In genomic region chr2:238602223-238602945, GRCh38 we compare ENCODE assay signal across 22 cellular contexts.
DNase-seq lines count a peak whose midpoint lies in the region; ATAC-seq and TF ChIP-seq lines count a peak whose summit lies in the region.
"Had no signal": no experiment of that assay in that cellular context is flagged by ENCODE, and none has a peak within 500 bp of the region (broad histone marks: within the 10 kb centered on the region; RNA-seq: fewer than 3 reads in every experiment).

No MANE protein-coding gene starts in this region.

- WGBS in esophagus muscularis mucosa = 29% methylated on average over 6 of the region's 6 CpGs
- WGBS in H9 (ENCODE audit: extremely low coverage, insufficient read length, low lambda C conversion rate) = no CpG with 5 or more reads among the region's 6 CpGs

- no peaks in the 10 kb centered on the region for H3K4me1 Mint-ChIP-seq in H9
- H3K4me1 Mint-ChIP-seq: activated naive CD8-positive, alpha-beta T cell treated with anti-CD3 and anti-CD28 coated beads, Interleukin-2, amount 50 U/mL, for 24 hours; CD4-positive, alpha-beta memory T cell had no signal

- BruUV-seq in A673 (replicated peaks; lab: Mats Ljungman, UMichigan) = no TSS peak

- no peak overlapping the region for H2BK12ac ChIP-seq in H9 (ENCODE audit: insufficient read length, low read depth, low read length)

- H2BK20ac ChIP-seq in H9 (ENCODE audit: low read depth, low read length, poor library complexity, severe bottlenecking) = no peak overlapping the region

- DNase-seq in LNCaP clone FGC (ENCODE audit: low read depth) (peak; percentile 32), esophagus muscularis mucosa (ENCODE audit: extremely low spot score) (peak; percentile 55), thoracic aorta (ENCODE audit: low spot score) (no peak), A673 (ENCODE audit: low spot score) (no peak), H9 (no peak)
- no peak for DNase-seq in activated CD8-positive, alpha-beta memory T cell treated with anti-CD3 and anti-CD28 coated beads for 24 hours
- DNase-seq: activated CD8-positive, alpha-beta memory T cell treated with anti-CD3 and anti-CD28 coated beads, Interleukin-2, amount 50 U/mL, for 48 hours; activated effector memory CD4-positive, alpha-beta T cell treated with anti-CD3 and anti-CD28 coated beads, Interleukin-2, amount 50 U/mL, for 16 hours; activated naive CD8-positive, alpha-beta T cell treated with anti-CD3 and anti-CD28 coated beads, Interleukin-2, amount 50 U/mL, for 24 hours; CD4-positive, alpha-beta memory T cell; dorsolateral prefrontal cortex; kidney glomerular epithelial cell; NCI-H187; NCI-H2227 treated with DMSO at 0.1 percent for 48 hours; NCI-H82; PC-9; T-cell; WERI-Rb-1 had no signal

- H3K23ac ChIP-seq in H9 (ENCODE audit: insufficient read length, low read depth, low read length) = no peak overlapping the region

- no peaks in the 10 kb centered on the region for H3K36me3 ChIP-seq in esophagus muscularis mucosa
- no peaks in the 10 kb centered on the region for H3K36me3 ChIP-seq in muscle layer of duodenum (ENCODE audit: control insufficient read depth in 1 of 2, insufficient read depth in 2 of 2, low read length in 2 of 2)
- H3K36me3 ChIP-seq in thoracic aorta = no peaks in the 10 kb centered on the region
- no peaks in the 10 kb centered on the region for H3K36me3 ChIP-seq in A673 (ENCODE audit: insufficient read depth, low read length, poor library complexity, severe bottlenecking)
- H3K36me3 ChIP-seq: WERI-Rb-1 had no signal

- no peaks in the 10 kb centered on the region for H3K23me2 ChIP-seq in H9 (ENCODE audit: insufficient read length, low read depth, low read length, poor library complexity, severe bottlenecking)

- no peak overlapping the region for H2AFZ ChIP-seq in H9 (ENCODE audit: low read length)
- H2AFZ ChIP-seq: PC-9 had no signal

- H3K27me3 ChIP-seq in esophagus muscularis mucosa (no peaks in the 10 kb centered on the region), muscle layer of duodenum (ENCODE audit: low read depth, low read length) (no peaks in the 10 kb centered on the region), thoracic aorta (replicated peaks; ENCODE audit: insufficient read depth) (no peaks in the 10 kb centered on the region), A673 (replicated peaks; ENCODE audit: insufficient read depth, low read depth, low read length, poor library complexity) (no peaks in the 10 kb centered on the region), H9 (ENCODE audit: insufficient read depth, low read length) (no peaks in the 10 kb centered on the region)

- H3K4me3 Mint-ChIP-seq in H9 = no peak overlapping the region
- H3K4me3 Mint-ChIP-seq: activated naive CD8-positive, alpha-beta T cell treated with anti-CD3 and anti-CD28 coated beads, Interleukin-2, amount 50 U/mL, for 24 hours; CD4-positive, alpha-beta memory T cell; mesothelial cell of epicardium; T-cell had no signal

- H4K5ac ChIP-seq in H9 (ENCODE audit: insufficient read length, low read depth, low read length) = no peak overlapping the region

- no peak for TF ChIP-seq EP300 in esophagus muscularis mucosa (IDR thresholded peaks at IDR 0.05)

- no peak overlapping the region for H3K4ac ChIP-seq in H9 (ENCODE audit: low read depth, low read length)

- no peak overlapping the region for H3K27ac Mint-ChIP-seq in H9
- H3K27ac Mint-ChIP-seq: activated naive CD8-positive, alpha-beta T cell treated with anti-CD3 and anti-CD28 coated beads, Interleukin-2, amount 50 U/mL, for 24 hours; CD4-positive, alpha-beta memory T cell; mesothelial cell of epicardium; T-cell had no signal

- H2BK120ac ChIP-seq in H9 (ENCODE audit: low read depth, low read length, poor library complexity, severe bottlenecking) = no peak overlapping the region

- intact Hi-C loops in esophagus muscularis mucosa (cut with DNase I) = no loop called here
- intact Hi-C loops in A673 (cut with micrococcal nuclease; ENCODE audit: unreplicated experiment) = no loop called here

- H3K14ac ChIP-seq in H9 (ENCODE audit: insufficient read depth, low read length) = no peak overlapping the region

- H3K18ac ChIP-seq in H9 (ENCODE audit: insufficient read length, low read depth, low read length) = no peak overlapping the region

- no peaks in the 10 kb centered on the region for H4K20me1 ChIP-seq in H9 (ENCODE audit: control insufficient read depth, insufficient read depth, insufficient read length)

- H3K36me3 Mint-ChIP-seq in H9 (ENCODE audit: insufficient read depth in 1 of 3, low read depth in 3 of 3) = no peaks in the 10 kb centered on the region; a peak in 1 of 7 replicates
- H3K36me3 Mint-ChIP-seq: CD4-positive, alpha-beta memory T cell; T-cell had no signal

- ATAC-seq in thoracic aorta (ENCODE audit: insufficient number of reproducible peaks, low FRiP score, low read depth) (no peak), HG03039 (IDR thresholded peaks at IDR 0.05; ENCODE audit: unreplicated experiment) (no peak)
- ATAC-seq: activated naive CD8-positive, alpha-beta T cell treated with anti-CD3 and anti-CD28 coated beads, Interleukin-2, amount 50 U/mL, for 24 hours; K562; T-cell had no signal

- no peak overlapping the region for H4K91ac ChIP-seq in H9 (ENCODE audit: insufficient read length, low read depth, low read length)

- H3K9me3 ChIP-seq in esophagus muscularis mucosa (no peaks in the 10 kb centered on the region), muscle layer of duodenum (ENCODE audit: control insufficient read depth in 1 of 2, low read length in 2 of 2) (peaks cover 0 to 4% of the 10 kb centered on the region in 2 donors), thoracic aorta (no peaks in the 10 kb centered on the region), A673 (ENCODE audit: low read depth, low read length, poor library complexity, severe bottlenecking) (peaks cover 13% of the 10 kb centered on the region), H9 (ENCODE audit: control insufficient read depth, low read depth, low read length) (no peaks in the 10 kb centered on the region)

- POLR2A ChIA-PET in A673 (lab: Charles Lee; ENCODE audit: low non-redundant PET) = no interaction called here

- TF ChIP-seq CTCF in LNCaP clone FGC (IDR thresholded peaks at IDR 0.05; ENCODE audit: control insufficient read depth, extremely low read depth, insufficient read depth) (no peak), esophagus muscularis mucosa (IDR thresholded peaks at IDR 0.05) (no peak), thoracic aorta (IDR thresholded peaks at IDR 0.05) (no peak), A673 (conservative IDR thresholded peaks at IDR 0.05; ENCODE audit: low read depth, low read length) (no peak), H9 (conservative IDR thresholded peaks at IDR 0.05) (no peak)

- H2BK5ac ChIP-seq in H9 (ENCODE audit: insufficient read length, low read length) = no peak overlapping the region

- no peak overlapping the region for H2AK5ac ChIP-seq in H9 (ENCODE audit: insufficient read length, low read length)

- no peak overlapping the region for H3K4me3 ChIP-seq in LNCaP clone FGC (ENCODE audit: low read depth, low read length)
- H3K4me3 ChIP-seq in esophagus muscularis mucosa = no peak overlapping the region
- no peak overlapping the region for H3K4me3 ChIP-seq in muscle layer of duodenum (ENCODE audit: low read depth in 1 of 2, low read length in 2 of 2)
- H3K4me3 ChIP-seq in thoracic aorta = peak overlapping the region; percentile 0
- H3K4me3 ChIP-seq in A673 (ENCODE audit: low read depth, low read length, poor library complexity, severe bottlenecking) = no peak overlapping the region
- H3K4me3 ChIP-seq: dorsolateral prefrontal cortex, K562, PC-9 had no signal

- H3K79me2 ChIP-seq in H9 (ENCODE audit: insufficient read depth, low read length) = no peaks in the 10 kb centered on the region

- CTCF ChIA-PET in A673 (lab: Charles Lee) = no interaction called here

- H3K56ac ChIP-seq in H9 (ENCODE audit: insufficient read length, low read depth, low read length) = no peak overlapping the region

- H2BK15ac ChIP-seq in H9 (ENCODE audit: low read depth, low read length) = no peak overlapping the region

- H3K4me2 ChIP-seq in H9 (ENCODE audit: insufficient read depth, insufficient read length, low read length) = no peak overlapping the region
- H3K4me2 ChIP-seq: PC-9 had no signal

- H4K8ac ChIP-seq in H9 (replicated peaks; ENCODE audit: insufficient read length, low read depth, low read length) = no peak overlapping the region

- H3K9me3 Mint-ChIP-seq in H9 = peaks cover 10 to 12% of the 10 kb centered on the region in 2 experiments

- TF ChIP-seq POLR2A in esophagus muscularis mucosa (IDR thresholded peaks at IDR 0.05; ENCODE audit: low read depth) = no peak

- no peaks in the 10 kb centered on the region for H3K79me1 ChIP-seq in H9 (ENCODE audit: insufficient read depth, low read depth, low read length, poor library complexity, severe bottlenecking)

- H3T11ph ChIP-seq in H9 (ENCODE audit: low read length) = no peak overlapping the region

- H3K27ac ChIP-seq in esophagus muscularis mucosa (replicated peaks in 1 of 4) (peak overlapping the region; percentile 87 to 92 (median 90)), muscle layer of duodenum (ENCODE audit: low read length) (peak overlapping the region; percentile 25), thoracic aorta (peak overlapping the region; percentile 66 to 85), A673 (ENCODE audit: low read depth, low read length, poor library complexity, severe bottlenecking) (no peak overlapping the region), H9 (ENCODE audit: insufficient read length, low read depth, low read length) (no peak overlapping the region)
- H3K27ac ChIP-seq: PC-9, WERI-Rb-1 had no signal

- peaks cover 4% of the 10 kb centered on the region for H3K27me3 Mint-ChIP-seq in H9 (ENCODE audit: low read depth)

- H3K4me1 ChIP-seq in esophagus muscularis mucosa (peaks cover 31 to 60% (median 59%) of the 10 kb centered on the region in 4 donors), muscle layer of duodenum (ENCODE audit: control insufficient read depth in 1 of 2, insufficient read depth in 2 of 2, low read length in 2 of 2) (peaks cover 4 to 21% of the 10 kb centered on the region in 2 donors), thoracic aorta (ENCODE audit: control insufficient read depth in 1 of 2, low read depth in 2 of 2) (peaks cover 22 to 41% of the 10 kb centered on the region in 2 donors), A673 (ENCODE audit: insufficient read depth, low read length, poor library complexity, severe bottlenecking) (peaks cover 4% of the 10 kb centered on the region), H9 (ENCODE audit: insufficient read depth, low read length) (no peaks in the 10 kb centered on the region)

- H3K9ac ChIP-seq in H9 (ENCODE audit: extremely low read depth, insufficient read length, low read length) = no peak overlapping the region

Comparison
In these comparisons a context has a peak if more than half of its experiments do, and no peak if none do; other contexts are left out.
1. DNase-seq: peak in LNCaP clone FGC (single experiment) and esophagus muscularis mucosa (single experiment); none in thoracic aorta (single experiment), activated CD8-positive, alpha-beta memory T cell treated with anti-CD3 and anti-CD28 coated beads for 24 hours (single experiment), A673 (single experiment) and H9 (single experiment).
2. H3K27ac ChIP-seq: peak in esophagus muscularis mucosa (4 of 4), muscle layer of duodenum (single experiment) and thoracic aorta (2 of 2); none in A673 (single experiment) and H9 (single experiment).